Comparison of ENCODE assay signal across 8 cellular contexts in the genomic region with DNA sequence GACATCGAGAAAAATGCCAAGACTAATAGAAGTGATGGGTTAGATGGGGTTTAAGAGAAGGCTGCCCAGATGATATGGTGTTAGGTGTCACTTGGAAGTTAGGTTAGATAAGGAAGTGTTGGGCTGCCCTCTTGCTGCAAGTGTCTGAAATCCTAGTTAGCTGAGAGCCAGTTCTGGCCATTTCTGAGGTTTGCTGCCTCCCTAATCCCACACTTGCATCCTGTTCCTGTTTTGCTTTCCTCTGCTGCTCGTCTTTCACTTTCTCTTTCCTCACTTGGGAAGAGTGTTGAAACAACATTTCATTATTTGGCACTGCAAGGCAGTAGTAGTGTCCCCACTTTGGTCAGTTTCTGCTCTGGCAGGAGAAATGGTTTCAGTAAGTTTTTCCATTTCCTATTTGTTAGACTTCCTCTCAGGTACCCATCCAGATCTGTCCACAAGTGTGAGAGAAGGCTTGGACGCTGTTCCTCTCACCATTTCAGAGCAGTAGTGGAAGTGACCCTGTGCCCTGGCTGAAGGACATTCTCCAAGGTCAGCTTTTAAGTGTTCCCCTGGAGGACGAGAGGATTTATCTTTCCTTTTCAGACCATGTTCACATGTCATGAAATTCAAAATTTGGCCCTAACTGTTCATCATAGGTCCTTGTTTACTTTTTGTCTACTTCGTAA.
DNase-seq lines count a peak whose midpoint lies in the region; ATAC-seq and TF ChIP-seq lines count a peak whose summit lies in the region.
"Had no signal": no experiment of that assay in that cellular context is flagged by ENCODE, and none has a peak within 500 bp of the region (broad histone marks: within the 10 kb centered on the region; RNA-seq: fewer than 3 reads in every experiment).

No MANE protein-coding gene starts in this region.

- peak; percentile 56; the same call in 1 of the 2 replicates for TF ChIP-seq RAD21 in Ishikawa (IDR thresholded peaks at IDR 0.05; ENCODE audit: low read depth)

- 42 to 44% methylated on average over 5 of the region's 5 CpGs for WGBS in upper lobe of left lung, 2 donors

- no peak for TF ChIP-seq POLR2A in upper lobe of left lung (IDR thresholded peaks at IDR 0.05)

- H3K27me3 ChIP-seq in upper lobe of left lung, result no peaks in the 10 kb centered on the region

- CTCF ChIA-PET in MCF 10A (lab: Yijun Ruan, JAX), result interaction anchor here (0.6 to 1.6 kb wide), 10 partner anchors 146 to 905 kb away, joined by 3 to 5 read pairs (median 3); no protein-coding TSS in a partner anchor
- CTCF ChIA-PET in activated CD4-positive, alpha-beta memory T cell treated with anti-CD3 and anti-CD28 coated beads for 36 hours (lab: Charles Lee), result no interaction called here

- H3K36me3 ChIP-seq in upper lobe of left lung, result no peaks in the 10 kb centered on the region

- H3K4me1 ChIP-seq in upper lobe of left lung, result peaks cover 0 to 7% (median 0%) of the 10 kb centered on the region in 4 donors

- BruUV-seq in MCF 10A (replicated peaks; lab: Mats Ljungman, UMichigan), result no TSS peak

- no peaks in the 10 kb centered on the region for H3K27me3 Mint-ChIP-seq in MCF 10A (ENCODE audit: insufficient read depth, unreplicated experiment)
- no peaks in the 10 kb centered on the region for H3K27me3 Mint-ChIP-seq in activated CD4-positive, alpha-beta memory T cell treated with anti-CD3 and anti-CD28 coated beads for 36 hours
- H3K27me3 Mint-ChIP-seq: stimulated activated naive CD8-positive, alpha-beta T cell treated with anti-CD3 and anti-CD28 coated beads, Interleukin-15, Interleukin-2, amounts not matched to agents 100 ng/mL and 50 ng/mL, for 24 hours had no signal

- H3K9me3 Mint-ChIP-seq in MCF 10A (ENCODE audit: unreplicated experiment), result no peaks in the 10 kb centered on the region
- peaks cover 2% of the 10 kb centered on the region for H3K9me3 Mint-ChIP-seq in activated CD4-positive, alpha-beta memory T cell treated with anti-CD3 and anti-CD28 coated beads for 36 hours
- H3K9me3 Mint-ChIP-seq: stimulated activated naive CD8-positive, alpha-beta T cell treated with anti-CD3 and anti-CD28 coated beads, Interleukin-15, Interleukin-2, amounts not matched to agents 100 ng/mL and 50 ng/mL, for 24 hours had no signal

- POLR2A ChIA-PET in MCF 10A (lab: Yijun Ruan, JAX), result interaction anchor here (0.6 to 1.1 kb wide), 2 partner anchors 13 to 100 kb away, joined by 3 read pairs; no protein-coding TSS in a partner anchor
- POLR2A ChIA-PET in activated CD4-positive, alpha-beta memory T cell treated with anti-CD3 and anti-CD28 coated beads for 36 hours (lab: Charles Lee), result no interaction called here

- no peaks in the 10 kb centered on the region for H3K9me3 ChIP-seq in upper lobe of left lung

- peak overlapping the region; percentile 37 for H3K4me3 Mint-ChIP-seq in MCF 10A (ENCODE audit: unreplicated experiment)
- H3K4me3 Mint-ChIP-seq in activated CD4-positive, alpha-beta memory T cell treated with anti-CD3 and anti-CD28 coated beads for 36 hours, result no peak overlapping the region
- H3K4me3 Mint-ChIP-seq: stimulated activated naive CD8-positive, alpha-beta T cell treated with anti-CD3 and anti-CD28 coated beads, Interleukin-15, Interleukin-2, amounts not matched to agents 100 ng/mL and 50 ng/mL, for 24 hours had no signal

- ATAC-seq in upper lobe of left lung (ENCODE audit: low FRiP score in 2 of 2), result peak; percentile 43 to 83

- no peak overlapping the region for H3K4me3 ChIP-seq in upper lobe of left lung

- H3K36me3 Mint-ChIP-seq in MCF 10A (ENCODE audit: insufficient read depth, unreplicated experiment), result no peaks in the 10 kb centered on the region
- H3K36me3 Mint-ChIP-seq in activated CD4-positive, alpha-beta memory T cell treated with anti-CD3 and anti-CD28 coated beads for 36 hours, result no peaks in the 10 kb centered on the region

- peak overlapping the region in 3 of 4 donors; percentile 23 to 30 (median 26) for H3K27ac ChIP-seq in upper lobe of left lung

- peak; percentile 33 for TF ChIP-seq CTCF in MCF 10A (IDR thresholded peaks at IDR 0.05; ENCODE audit: unreplicated experiment)
- peak in 2 of 6 experiments; percentile 17 to 19 for TF ChIP-seq CTCF in upper lobe of left lung (IDR thresholded peaks at IDR 0.05)

- peak; percentile 60 for DNase-seq in MCF 10A (ENCODE audit: unreplicated experiment)
- peak; percentile 53 for DNase-seq in kidney glomerular epithelial cell (lab: John Stamatoyannopoulos, UW)
- no peak for DNase-seq in upper lobe of left lung
- DNase-seq in COLO829 (ENCODE audit: low spot score), result no peak
- DNase-seq in activated CD4-positive, alpha-beta memory T cell treated with anti-CD3 and anti-CD28 coated beads for 36 hours, result no peak
- DNase-seq in epidermal melanocyte (ENCODE audit: insufficient read length, low spot score), result no peak

- no peak for TF ChIP-seq EP300 in Ishikawa (IDR thresholded peaks at IDR 0.05; ENCODE audit: borderline replicate concordance)
- TF ChIP-seq EP300 in upper lobe of left lung (IDR thresholded peaks at IDR 0.05), result no peak

- intact Hi-C loops in MCF 10A (cut with micrococcal nuclease), result loop anchor here (1.0 to 5.0 kb wide), 5 partner anchors 94 to 310 kb away; no protein-coding TSS in a partner anchor
- intact Hi-C loops in activated CD4-positive, alpha-beta memory T cell treated with anti-CD3 and anti-CD28 coated beads for 36 hours (cut with micrococcal nuclease), result no loop called here

- peaks cover 10% of the 10 kb centered on the region for H3K4me1 Mint-ChIP-seq in MCF 10A (ENCODE audit: insufficient read depth, unreplicated experiment)
- no peaks in the 10 kb centered on the region for H3K4me1 Mint-ChIP-seq in activated CD4-positive, alpha-beta memory T cell treated with anti-CD3 and anti-CD28 coated beads for 36 hours (ENCODE audit: low read depth)

- H3K27ac Mint-ChIP-seq in MCF 10A (ENCODE audit: low read depth, unreplicated experiment), result no peak overlapping the region
- no peak overlapping the region for H3K27ac Mint-ChIP-seq in activated CD4-positive, alpha-beta memory T cell treated with anti-CD3 and anti-CD28 coated beads for 36 hours
- H3K27ac Mint-ChIP-seq: stimulated activated naive CD8-positive, alpha-beta T cell treated with anti-CD3 and anti-CD28 coated beads, Interleukin-15, Interleukin-2, amounts not matched to agents 100 ng/mL and 50 ng/mL, for 24 hours had no signal

TF ChIP-seq in Ishikawa, 13 proteins besides CTCF, POLR2A, EP300 and RAD21:
- TF ChIP-seq, protein P1, sequence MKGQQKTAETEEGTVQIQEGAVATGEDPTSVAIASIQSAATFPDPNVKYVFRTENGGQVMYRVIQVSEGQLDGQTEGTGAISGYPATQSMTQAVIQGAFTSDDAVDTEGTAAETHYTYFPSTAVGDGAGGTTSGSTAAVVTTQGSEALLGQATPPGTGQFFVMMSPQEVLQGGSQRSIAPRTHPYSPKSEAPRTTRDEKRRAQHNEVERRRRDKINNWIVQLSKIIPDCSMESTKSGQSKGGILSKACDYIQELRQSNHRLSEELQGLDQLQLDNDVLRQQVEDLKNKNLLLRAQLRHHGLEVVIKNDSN (IDR thresholded peaks at IDR 0.05), result no peak
- TF ChIP-seq TAF1 (IDR thresholded peaks at IDR 0.05; ENCODE audit: low read depth), result no peak
- TF ChIP-seq CEBPB (IDR thresholded peaks at IDR 0.05), result no peak
- no peak for TF ChIP-seq FOXM1 (IDR thresholded peaks at IDR 0.05; ENCODE audit: borderline replicate concordance, low read depth)
- TF ChIP-seq, protein P2, sequence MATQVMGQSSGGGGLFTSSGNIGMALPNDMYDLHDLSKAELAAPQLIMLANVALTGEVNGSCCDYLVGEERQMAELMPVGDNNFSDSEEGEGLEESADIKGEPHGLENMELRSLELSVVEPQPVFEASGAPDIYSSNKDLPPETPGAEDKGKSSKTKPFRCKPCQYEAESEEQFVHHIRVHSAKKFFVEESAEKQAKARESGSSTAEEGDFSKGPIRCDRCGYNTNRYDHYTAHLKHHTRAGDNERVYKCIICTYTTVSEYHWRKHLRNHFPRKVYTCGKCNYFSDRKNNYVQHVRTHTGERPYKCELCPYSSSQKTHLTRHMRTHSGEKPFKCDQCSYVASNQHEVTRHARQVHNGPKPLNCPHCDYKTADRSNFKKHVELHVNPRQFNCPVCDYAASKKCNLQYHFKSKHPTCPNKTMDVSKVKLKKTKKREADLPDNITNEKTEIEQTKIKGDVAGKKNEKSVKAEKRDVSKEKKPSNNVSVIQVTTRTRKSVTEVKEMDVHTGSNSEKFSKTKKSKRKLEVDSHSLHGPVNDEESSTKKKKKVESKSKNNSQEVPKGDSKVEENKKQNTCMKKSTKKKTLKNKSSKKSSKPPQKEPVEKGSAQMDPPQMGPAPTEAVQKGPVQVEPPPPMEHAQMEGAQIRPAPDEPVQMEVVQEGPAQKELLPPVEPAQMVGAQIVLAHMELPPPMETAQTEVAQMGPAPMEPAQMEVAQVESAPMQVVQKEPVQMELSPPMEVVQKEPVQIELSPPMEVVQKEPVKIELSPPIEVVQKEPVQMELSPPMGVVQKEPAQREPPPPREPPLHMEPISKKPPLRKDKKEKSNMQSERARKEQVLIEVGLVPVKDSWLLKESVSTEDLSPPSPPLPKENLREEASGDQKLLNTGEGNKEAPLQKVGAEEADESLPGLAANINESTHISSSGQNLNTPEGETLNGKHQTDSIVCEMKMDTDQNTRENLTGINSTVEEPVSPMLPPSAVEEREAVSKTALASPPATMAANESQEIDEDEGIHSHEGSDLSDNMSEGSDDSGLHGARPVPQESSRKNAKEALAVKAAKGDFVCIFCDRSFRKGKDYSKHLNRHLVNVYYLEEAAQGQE (IDR thresholded peaks at IDR 0.05; ENCODE audit: low read depth), result no peak
- TF ChIP-seq ZBTB7A (IDR thresholded peaks at IDR 0.05; ENCODE audit: low read depth), result no peak
- no peak for TF ChIP-seq NFIC (IDR thresholded peaks at IDR 0.05)
- no peak for TF ChIP-seq CREB1 (IDR thresholded peaks at IDR 0.05; ENCODE audit: low read depth)
- TF ChIP-seq TEAD4 (IDR thresholded peaks at IDR 0.05), result no peak
- no peak for TF ChIP-seq EGR1 (IDR thresholded peaks at IDR 0.05)
- no peak for TF ChIP-seq YY1 (IDR thresholded peaks at IDR 0.05; ENCODE audit: low read depth)

Comparison
In these comparisons a context has a peak if more than half of its experiments do, and no peak if none do; other contexts are left out.
1. DNase-seq: peak in MCF 10A (single experiment) and kidney glomerular epithelial cell (single experiment); none in upper lobe of left lung (0 of 2), COLO829 (single experiment), activated CD4-positive, alpha-beta memory T cell treated with anti-CD3 and anti-CD28 coated beads for 36 hours (single experiment) and epidermal melanocyte (single experiment).